Comparison of ENCODE assay signal across 8 cellular contexts in genomic region chr3:71724584-71725278, GRCh38. TPM values are rescaled to one million over a fixed set of nuclear protein-coding genes. Genes with fewer than 3 reads are reported as not detected.
DNase-seq lines count a peak whose midpoint lies in the region; ATAC-seq, FAIRE-seq and TF ChIP-seq lines count a peak whose summit lies in the region.

No MANE protein-coding gene starts in this region.

- intact Hi-C loops in OCI-LY7 (cut with micrococcal nuclease; ENCODE audit: unreplicated experiment): no loop called here

- peak overlapping the region; percentile 97 for H3K4me3 ChIP-seq in CD4-positive, CD25-positive, alpha-beta regulatory T cell (ENCODE audit: low read depth, low read length)
- H3K4me3 ChIP-seq in LNCaP clone FGC (ENCODE audit: low read depth, low read length) (peak overlapping the region; percentile 57), osteoblast (ENCODE audit: insufficient read depth, low read length) (peak overlapping the region; percentile 73), OCI-LY7 (ENCODE audit: low read depth, low read length, poor library complexity, severe bottlenecking) (no peak overlapping the region)

- no TSS peak for BruUV-seq in OCI-LY7 (replicated peaks; lab: Mats Ljungman, UMichigan)

- H3K36me3 ChIP-seq in CD4-positive, CD25-positive, alpha-beta regulatory T cell (ENCODE audit: control insufficient read depth, insufficient read depth, low read length): no peaks in the 10 kb centered on the region
- H3K36me3 ChIP-seq in osteoblast (ENCODE audit: insufficient read depth, low read length) (no peaks in the 10 kb centered on the region), OCI-LY7 (ENCODE audit: insufficient read depth, low read length) (no peaks in the 10 kb centered on the region)

- peak; percentile 9 to 11 for ATAC-seq in CD4-positive, CD25-positive, alpha-beta regulatory T cell (ENCODE audit: low read depth in 2 of 2)
- ATAC-seq in GM19463 (IDR thresholded peaks at IDR 0.05; ENCODE audit: unreplicated experiment): peak; percentile 46

- POLR2A ChIA-PET in OCI-LY7 (lab: Charles Lee): no interaction called here

- H2AFZ ChIP-seq in osteoblast (ENCODE audit: low read length): peak overlapping the region; percentile 76
- H2AFZ ChIP-seq in OCI-LY7 (ENCODE audit: low read length): no peak overlapping the region

- no peaks in the 10 kb centered on the region for H3K79me2 ChIP-seq in osteoblast (ENCODE audit: insufficient read depth, low read length)
- H3K79me2 ChIP-seq in OCI-LY7 (ENCODE audit: insufficient read depth, low read depth, low read length): no peaks in the 10 kb centered on the region

- TF ChIP-seq CTCF in LNCaP clone FGC (IDR thresholded peaks at IDR 0.05; ENCODE audit: control insufficient read depth, extremely low read depth, insufficient read depth) (no peak), osteoblast (IDR thresholded peaks at IDR 0.05; ENCODE audit: extremely low read depth, low read depth, low read length) (no peak), OCI-LY7 (conservative IDR thresholded peaks at IDR 0.05; ENCODE audit: low read length) (no peak)

- peak overlapping the region; percentile 96 to 98 (median 96) for H3K27ac Mint-ChIP-seq in CD4-positive, CD25-positive, alpha-beta regulatory T cell

- peaks cover 74% of the 10 kb centered on the region for H3K4me1 ChIP-seq in CD4-positive, CD25-positive, alpha-beta regulatory T cell (ENCODE audit: control insufficient read depth, insufficient read depth, low read length, poor library complexity, severe bottlenecking)
- peaks cover 7% of the 10 kb centered on the region for H3K4me1 ChIP-seq in osteoblast (ENCODE audit: insufficient read depth, low read length)
- H3K4me1 ChIP-seq in OCI-LY7 (ENCODE audit: insufficient read depth, low read length, poor library complexity, severe bottlenecking): no peaks in the 10 kb centered on the region

- H3K27ac ChIP-seq in CD4-positive, CD25-positive, alpha-beta regulatory T cell (ENCODE audit: insufficient read depth, low read length, poor library complexity, severe bottlenecking): peak overlapping the region; percentile 84
- H3K27ac ChIP-seq in osteoblast (ENCODE audit: low read depth, low read length) (no peak overlapping the region), OCI-LY7 (ENCODE audit: low read depth, low read length, poor library complexity, severe bottlenecking) (no peak overlapping the region)

- peak overlapping the region; percentile 94 to 99 (median 96) for H3K4me3 Mint-ChIP-seq in CD4-positive, CD25-positive, alpha-beta regulatory T cell

- no peaks in the 10 kb centered on the region for H3K9me3 ChIP-seq in CD4-positive, CD25-positive, alpha-beta regulatory T cell (ENCODE audit: control insufficient read depth in 2 of 2, low read length in 2 of 2)
- H3K9me3 ChIP-seq in osteoblast (ENCODE audit: low read depth, low read length) (no peaks in the 10 kb centered on the region), OCI-LY7 (ENCODE audit: low read length) (no peaks in the 10 kb centered on the region)

- CTCF ChIA-PET in OCI-LY7 (lab: Charles Lee; ENCODE audit: unreplicated experiment): no interaction called here

- H3K36me3 Mint-ChIP-seq in CD4-positive, CD25-positive, alpha-beta regulatory T cell: peaks cover 13% of the 10 kb centered on the region

- H4K20me1 ChIP-seq in osteoblast (ENCODE audit: insufficient read depth, low read length) (no peaks in the 10 kb centered on the region), OCI-LY7 (ENCODE audit: insufficient read depth, low read length) (no peaks in the 10 kb centered on the region)

- FAIRE-seq in frontal cortex (lab: Jason Lieb, UNC): no peak

- DNase-seq in CD4-positive, CD25-positive, alpha-beta regulatory T cell: peak in 2 of 3 donors; percentile 42 to 47
- DNase-seq in LNCaP clone FGC (ENCODE audit: low read depth) (no peak), frontal cortex (ENCODE audit: low spot score in 2 of 2) (peak; percentile 47 to 51), osteoblast (ENCODE audit: insufficient read length, low spot score, missing footprints) (peak; percentile 93), OCI-LY7 (ENCODE audit: low spot score) (no peak), A172 (ENCODE audit: low spot score) (no peak)
- peak; percentile 61 to 69 for DNase-seq in activated T-cell treated with anti-CD3 and anti-CD28 coated beads, Interleukin-2, amount 50 U/mL, for 48 hours

- H3K9me3 Mint-ChIP-seq in CD4-positive, CD25-positive, alpha-beta regulatory T cell: peaks cover 0 to 2% (median 0%) of the 10 kb centered on the region in 7 donors

- H3K4me2 ChIP-seq in osteoblast (ENCODE audit: insufficient read depth, low read length) (peak overlapping the region; percentile 87), OCI-LY7 (ENCODE audit: low read length) (no peak overlapping the region)

- peaks cover 24 to 77% (median 66%) of the 10 kb centered on the region in 4 donors for H3K4me1 Mint-ChIP-seq in CD4-positive, CD25-positive, alpha-beta regulatory T cell

- H3K9me2 ChIP-seq in OCI-LY7 (ENCODE audit: insufficient read depth, low read length): no peaks in the 10 kb centered on the region

- H3K27me3 Mint-ChIP-seq in CD4-positive, CD25-positive, alpha-beta regulatory T cell: no peaks in the 10 kb centered on the region

- H3K27me3 ChIP-seq in CD4-positive, CD25-positive, alpha-beta regulatory T cell (ENCODE audit: control insufficient read depth, insufficient read depth, low read length): no peaks in the 10 kb centered on the region
- peaks cover 46% of the 10 kb centered on the region for H3K27me3 ChIP-seq in osteoblast (ENCODE audit: insufficient read depth, low read length)

RNA-seq across cellular contexts. Expression of gene EIF4E3, which starts 0.5 kb away (rescaled TPM):
- total RNA-seq in CD4-positive, CD25-positive, alpha-beta regulatory T cell: 101 TPM
- 10 to 100 TPM; 27.8 to 98.9 (median 60.1) TPM for polyA plus RNA-seq in CD4-positive, CD25-positive, alpha-beta regulatory T cell
- total RNA-seq in frontal cortex (22.8 TPM), osteoblast (2.9 and 3.5 TPM in 2 replicates), OCI-LY7 (2022) (not detected in 2 replicates)
- not detected in 2 replicates for total RNA-seq in OCI-LY7 (2014; rRNA removed; shearing (Covaris generic))
- total RNA-seq in A172 (2014; rRNA removed; shearing (Covaris generic)): 0.60 and 1.6 TPM in 2 replicates

RNA-seq across cellular contexts. Expression of gene GPR27, which starts 28.9 kb away (rescaled TPM):
- total RNA-seq in CD4-positive, CD25-positive, alpha-beta regulatory T cell: 1.0 TPM
- 1 to 10 TPM in 1 of 4 donors, under 1 TPM in 2, not detected in 1; 0.30 to 1.4 (median 0.81) TPM for polyA plus RNA-seq in CD4-positive, CD25-positive, alpha-beta regulatory T cell
- total RNA-seq in frontal cortex: 43.6 TPM
- total RNA-seq in osteoblast: under 0.01 TPM in 1 of 2 replicates, not detected in the other
- not detected in 2 replicates for total RNA-seq in OCI-LY7 (2014; rRNA removed; shearing (Covaris generic))
- not detected in 2 replicates for total RNA-seq in OCI-LY7 (2022)
- total RNA-seq in A172 (2014; rRNA removed; shearing (Covaris generic)): not detected in 2 replicates

Comparison
In these comparisons a context has a peak if more than half of its experiments do, and no peak if none do; other contexts are left out.
1. DNase-seq: peak in CD4-positive, CD25-positive, alpha-beta regulatory T cell (2 of 3), activated T-cell treated with anti-CD3 and anti-CD28 coated beads, Interleukin-2, amount 50 U/mL, for 48 hours (2 of 2), frontal cortex (2 of 2) and osteoblast (single experiment); none in LNCaP clone FGC (single experiment), OCI-LY7 (single experiment) and A172 (single experiment).
2. RNA of gene GPR27, which starts 28.9 kb away (total RNA-seq): 43.6 TPM in frontal cortex (single experiment); 1.0 TPM in CD4-positive, CD25-positive, alpha-beta regulatory T cell (single experiment), not detected in OCI-LY7, under 0.01 TPM in osteoblast and not detected in A172; every median in the first group is over 10 times any median in the second.